Comparison of ENCODE assay signal across 1 cellular context in the genomic region with DNA sequence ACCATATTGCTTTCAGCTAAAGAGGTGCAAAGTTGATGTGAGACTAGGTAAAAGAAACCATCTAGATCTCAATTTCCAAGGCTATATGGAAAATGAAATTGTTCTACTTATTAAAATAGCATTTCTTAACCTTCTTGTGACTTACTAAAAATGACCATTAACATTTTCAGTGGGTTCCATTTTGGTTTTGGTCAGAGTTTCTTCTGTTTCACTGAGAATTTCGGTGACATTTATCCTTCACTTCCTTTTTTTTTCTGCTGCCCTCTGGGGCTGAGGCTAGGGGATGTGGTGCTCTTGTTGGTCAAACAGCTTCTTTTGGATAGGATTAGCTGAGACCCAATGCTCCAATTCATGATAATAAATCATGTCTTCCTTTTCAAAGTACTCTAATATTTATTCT.
TF ChIP-seq lines count a peak whose summit lies in the region.

No MANE protein-coding gene starts in this region.

TF ChIP-seq in GM12878, 131 proteins besides CTCF, POLR2A, EP300 and RAD21 (continues in another document):
- TF ChIP-seq ZNF217 (IDR thresholded peaks at IDR 0.05) (no peak; the same call in 1 of the 2 replicates), SREBF1 (IDR thresholded peaks at IDR 0.05; ENCODE audit: low read length) (no peak), RELA (IDR thresholded peaks at IDR 0.05; ENCODE audit: borderline replicate concordance, partially characterized antibody) (no peak), NFYA (IDR thresholded peaks at IDR 0.05; ENCODE audit: borderline replicate concordance, low read depth, low read length) (no peak), JUND (IDR thresholded peaks at IDR 0.05; ENCODE audit: low read depth, low read length) (no peak), PAX5 (IDR thresholded peaks at IDR 0.05; ENCODE audit: borderline replicate concordance, low read depth, low read length) (no peak), ATF7 (IDR thresholded peaks at IDR 0.05; ENCODE audit: low read depth) (0 out of 2 replicates have a peak, but pooled peaks have one; percentile 11), SMAD1 (IDR thresholded peaks at IDR 0.05; ENCODE audit: low read depth, partially characterized antibody) (no peak), LARP7 (IDR thresholded peaks at IDR 0.05) (no peak), CHD4 (IDR thresholded peaks at IDR 0.05) (no peak), EZH2 (IDR thresholded peaks at IDR 0.05; ENCODE audit: borderline replicate concordance, control insufficient read depth, low read depth, low read length) (no peak), TCF12 (IDR thresholded peaks at IDR 0.05; ENCODE audit: low read depth, low read length) (no peak), STAT3 (IDR thresholded peaks at IDR 0.05; ENCODE audit: low read depth, low read length) (no peak), SPI1 (IDR thresholded peaks at IDR 0.05; ENCODE audit: borderline replicate concordance, insufficient read depth, low read depth, low read length) (peak; percentile 93), BCL11A (IDR thresholded peaks at IDR 0.05; ENCODE audit: low read depth, low read length) (no peak), CBFB (IDR thresholded peaks at IDR 0.05; ENCODE audit: low read depth) (0 out of 2 replicates have a peak, but pooled peaks have one; percentile 26), RCOR1 (conservative IDR thresholded peaks at IDR 0.05; ENCODE audit: low read depth, low read length) (0 out of 2 replicates have a peak, but pooled peaks have one; percentile 27), SUZ12 (IDR thresholded peaks at IDR 0.05; ENCODE audit: unreplicated experiment) (no peak), SIN3A (IDR thresholded peaks at IDR 0.05; ENCODE audit: low read depth, low read length) (no peak), NFXL1 (IDR thresholded peaks at IDR 0.05; ENCODE audit: borderline replicate concordance) (no peak), CHD2 (IDR thresholded peaks at IDR 0.05; ENCODE audit: borderline replicate concordance, low read depth, low read length) (no peak), SMARCA5 (IDR thresholded peaks at IDR 0.05) (no peak), RUNX3 (IDR thresholded peaks at IDR 0.05; ENCODE audit: low read length) (peak; percentile 90), POLR2AphosphoS5 (IDR thresholded peaks at IDR 0.05; ENCODE audit: low read length) (no peak), CREM (IDR thresholded peaks at IDR 0.05; ENCODE audit: low read depth) (no peak), SREBF2 (IDR thresholded peaks at IDR 0.05; ENCODE audit: low read length) (no peak)
- TF ChIP-seq, protein P1, sequence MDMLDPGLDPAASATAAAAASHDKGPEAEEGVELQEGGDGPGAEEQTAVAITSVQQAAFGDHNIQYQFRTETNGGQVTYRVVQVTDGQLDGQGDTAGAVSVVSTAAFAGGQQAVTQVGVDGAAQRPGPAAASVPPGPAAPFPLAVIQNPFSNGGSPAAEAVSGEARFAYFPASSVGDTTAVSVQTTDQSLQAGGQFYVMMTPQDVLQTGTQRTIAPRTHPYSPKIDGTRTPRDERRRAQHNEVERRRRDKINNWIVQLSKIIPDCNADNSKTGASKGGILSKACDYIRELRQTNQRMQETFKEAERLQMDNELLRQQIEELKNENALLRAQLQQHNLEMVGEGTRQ (IDR thresholded peaks at IDR 0.05; ENCODE audit: borderline replicate concordance, low read depth, low read length), result no peak
- TF ChIP-seq, protein P2, sequence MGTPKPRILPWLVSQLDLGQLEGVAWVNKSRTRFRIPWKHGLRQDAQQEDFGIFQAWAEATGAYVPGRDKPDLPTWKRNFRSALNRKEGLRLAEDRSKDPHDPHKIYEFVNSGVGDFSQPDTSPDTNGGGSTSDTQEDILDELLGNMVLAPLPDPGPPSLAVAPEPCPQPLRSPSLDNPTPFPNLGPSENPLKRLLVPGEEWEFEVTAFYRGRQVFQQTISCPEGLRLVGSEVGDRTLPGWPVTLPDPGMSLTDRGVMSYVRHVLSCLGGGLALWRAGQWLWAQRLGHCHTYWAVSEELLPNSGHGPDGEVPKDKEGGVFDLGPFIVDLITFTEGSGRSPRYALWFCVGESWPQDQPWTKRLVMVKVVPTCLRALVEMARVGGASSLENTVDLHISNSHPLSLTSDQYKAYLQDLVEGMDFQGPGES (IDR thresholded peaks at IDR 0.05), result no peak
- TF ChIP-seq, protein P3, sequence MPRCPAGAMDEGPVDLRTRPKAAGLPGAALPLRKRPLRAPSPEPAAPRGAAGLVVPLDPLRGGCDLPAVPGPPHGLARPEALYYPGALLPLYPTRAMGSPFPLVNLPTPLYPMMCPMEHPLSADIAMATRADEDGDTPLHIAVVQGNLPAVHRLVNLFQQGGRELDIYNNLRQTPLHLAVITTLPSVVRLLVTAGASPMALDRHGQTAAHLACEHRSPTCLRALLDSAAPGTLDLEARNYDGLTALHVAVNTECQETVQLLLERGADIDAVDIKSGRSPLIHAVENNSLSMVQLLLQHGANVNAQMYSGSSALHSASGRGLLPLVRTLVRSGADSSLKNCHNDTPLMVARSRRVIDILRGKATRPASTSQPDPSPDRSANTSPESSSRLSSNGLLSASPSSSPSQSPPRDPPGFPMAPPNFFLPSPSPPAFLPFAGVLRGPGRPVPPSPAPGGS (IDR thresholded peaks at IDR 0.05; ENCODE audit: borderline replicate concordance, insufficient read depth, low read depth, low read length, poor library complexity, severe bottlenecking), result no peak
- TF ChIP-seq, protein P4, sequence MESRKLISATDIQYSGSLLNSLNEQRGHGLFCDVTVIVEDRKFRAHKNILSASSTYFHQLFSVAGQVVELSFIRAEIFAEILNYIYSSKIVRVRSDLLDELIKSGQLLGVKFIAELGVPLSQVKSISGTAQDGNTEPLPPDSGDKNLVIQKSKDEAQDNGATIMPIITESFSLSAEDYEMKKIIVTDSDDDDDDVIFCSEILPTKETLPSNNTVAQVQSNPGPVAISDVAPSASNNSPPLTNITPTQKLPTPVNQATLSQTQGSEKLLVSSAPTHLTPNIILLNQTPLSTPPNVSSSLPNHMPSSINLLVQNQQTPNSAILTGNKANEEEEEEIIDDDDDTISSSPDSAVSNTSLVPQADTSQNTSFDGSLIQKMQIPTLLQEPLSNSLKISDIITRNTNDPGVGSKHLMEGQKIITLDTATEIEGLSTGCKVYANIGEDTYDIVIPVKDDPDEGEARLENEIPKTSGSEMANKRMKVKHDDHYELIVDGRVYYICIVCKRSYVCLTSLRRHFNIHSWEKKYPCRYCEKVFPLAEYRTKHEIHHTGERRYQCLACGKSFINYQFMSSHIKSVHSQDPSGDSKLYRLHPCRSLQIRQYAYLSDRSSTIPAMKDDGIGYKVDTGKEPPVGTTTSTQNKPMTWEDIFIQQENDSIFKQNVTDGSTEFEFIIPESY (IDR thresholded peaks at IDR 0.05), result no peak
- TF ChIP-seq, protein P5, sequence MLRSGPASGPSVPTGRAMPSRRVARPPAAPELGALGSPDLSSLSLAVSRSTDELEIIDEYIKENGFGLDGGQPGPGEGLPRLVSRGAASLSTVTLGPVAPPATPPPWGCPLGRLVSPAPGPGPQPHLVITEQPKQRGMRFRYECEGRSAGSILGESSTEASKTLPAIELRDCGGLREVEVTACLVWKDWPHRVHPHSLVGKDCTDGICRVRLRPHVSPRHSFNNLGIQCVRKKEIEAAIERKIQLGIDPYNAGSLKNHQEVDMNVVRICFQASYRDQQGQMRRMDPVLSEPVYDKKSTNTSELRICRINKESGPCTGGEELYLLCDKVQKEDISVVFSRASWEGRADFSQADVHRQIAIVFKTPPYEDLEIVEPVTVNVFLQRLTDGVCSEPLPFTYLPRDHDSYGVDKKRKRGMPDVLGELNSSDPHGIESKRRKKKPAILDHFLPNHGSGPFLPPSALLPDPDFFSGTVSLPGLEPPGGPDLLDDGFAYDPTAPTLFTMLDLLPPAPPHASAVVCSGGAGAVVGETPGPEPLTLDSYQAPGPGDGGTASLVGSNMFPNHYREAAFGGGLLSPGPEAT (IDR thresholded peaks at IDR 0.05; ENCODE audit: low read depth), result peak; percentile 52; the same call in 1 of the 2 replicates
- TF ChIP-seq, protein P6, sequence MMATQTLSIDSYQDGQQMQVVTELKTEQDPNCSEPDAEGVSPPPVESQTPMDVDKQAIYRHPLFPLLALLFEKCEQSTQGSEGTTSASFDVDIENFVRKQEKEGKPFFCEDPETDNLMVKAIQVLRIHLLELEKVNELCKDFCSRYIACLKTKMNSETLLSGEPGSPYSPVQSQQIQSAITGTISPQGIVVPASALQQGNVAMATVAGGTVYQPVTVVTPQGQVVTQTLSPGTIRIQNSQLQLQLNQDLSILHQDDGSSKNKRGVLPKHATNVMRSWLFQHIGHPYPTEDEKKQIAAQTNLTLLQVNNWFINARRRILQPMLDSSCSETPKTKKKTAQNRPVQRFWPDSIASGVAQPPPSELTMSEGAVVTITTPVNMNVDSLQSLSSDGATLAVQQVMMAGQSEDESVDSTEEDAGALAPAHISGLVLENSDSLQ (IDR thresholded peaks at IDR 0.05), result no peak
- TF ChIP-seq, protein P7, sequence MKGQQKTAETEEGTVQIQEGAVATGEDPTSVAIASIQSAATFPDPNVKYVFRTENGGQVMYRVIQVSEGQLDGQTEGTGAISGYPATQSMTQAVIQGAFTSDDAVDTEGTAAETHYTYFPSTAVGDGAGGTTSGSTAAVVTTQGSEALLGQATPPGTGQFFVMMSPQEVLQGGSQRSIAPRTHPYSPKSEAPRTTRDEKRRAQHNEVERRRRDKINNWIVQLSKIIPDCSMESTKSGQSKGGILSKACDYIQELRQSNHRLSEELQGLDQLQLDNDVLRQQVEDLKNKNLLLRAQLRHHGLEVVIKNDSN (IDR thresholded peaks at IDR 0.05; ENCODE audit: borderline replicate concordance, extremely low read length, insufficient read depth, low read depth, low read length), result no peak
- TF ChIP-seq, protein P8, sequence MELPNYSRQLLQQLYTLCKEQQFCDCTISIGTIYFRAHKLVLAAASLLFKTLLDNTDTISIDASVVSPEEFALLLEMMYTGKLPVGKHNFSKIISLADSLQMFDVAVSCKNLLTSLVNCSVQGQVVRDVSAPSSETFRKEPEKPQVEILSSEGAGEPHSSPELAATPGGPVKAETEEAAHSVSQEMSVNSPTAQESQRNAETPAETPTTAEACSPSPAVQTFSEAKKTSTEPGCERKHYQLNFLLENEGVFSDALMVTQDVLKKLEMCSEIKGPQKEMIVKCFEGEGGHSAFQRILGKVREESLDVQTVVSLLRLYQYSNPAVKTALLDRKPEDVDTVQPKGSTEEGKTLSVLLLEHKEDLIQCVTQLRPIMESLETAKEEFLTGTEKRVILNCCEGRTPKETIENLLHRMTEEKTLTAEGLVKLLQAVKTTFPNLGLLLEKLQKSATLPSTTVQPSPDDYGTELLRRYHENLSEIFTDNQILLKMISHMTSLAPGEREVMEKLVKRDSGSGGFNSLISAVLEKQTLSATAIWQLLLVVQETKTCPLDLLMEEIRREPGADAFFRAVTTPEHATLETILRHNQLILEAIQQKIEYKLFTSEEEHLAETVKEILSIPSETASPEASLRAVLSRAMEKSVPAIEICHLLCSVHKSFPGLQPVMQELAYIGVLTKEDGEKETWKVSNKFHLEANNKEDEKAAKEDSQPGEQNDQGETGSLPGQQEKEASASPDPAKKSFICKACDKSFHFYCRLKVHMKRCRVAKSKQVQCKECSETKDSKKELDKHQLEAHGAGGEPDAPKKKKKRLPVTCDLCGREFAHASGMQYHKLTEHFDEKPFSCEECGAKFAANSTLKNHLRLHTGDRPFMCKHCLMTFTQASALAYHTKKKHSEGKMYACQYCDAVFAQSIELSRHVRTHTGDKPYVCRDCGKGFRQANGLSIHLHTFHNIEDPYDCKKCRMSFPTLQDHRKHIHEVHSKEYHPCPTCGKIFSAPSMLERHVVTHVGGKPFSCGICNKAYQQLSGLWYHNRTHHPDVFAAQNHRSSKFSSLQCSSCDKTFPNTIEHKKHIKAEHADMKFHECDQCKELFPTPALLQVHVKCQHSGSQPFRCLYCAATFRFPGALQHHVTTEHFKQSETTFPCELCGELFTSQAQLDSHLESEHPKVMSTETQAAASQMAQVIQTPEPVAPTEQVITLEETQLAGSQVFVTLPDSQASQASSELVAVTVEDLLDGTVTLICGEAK (IDR thresholded peaks at IDR 0.05; ENCODE audit: borderline replicate concordance), result no peak
- TF ChIP-seq, protein P9, sequence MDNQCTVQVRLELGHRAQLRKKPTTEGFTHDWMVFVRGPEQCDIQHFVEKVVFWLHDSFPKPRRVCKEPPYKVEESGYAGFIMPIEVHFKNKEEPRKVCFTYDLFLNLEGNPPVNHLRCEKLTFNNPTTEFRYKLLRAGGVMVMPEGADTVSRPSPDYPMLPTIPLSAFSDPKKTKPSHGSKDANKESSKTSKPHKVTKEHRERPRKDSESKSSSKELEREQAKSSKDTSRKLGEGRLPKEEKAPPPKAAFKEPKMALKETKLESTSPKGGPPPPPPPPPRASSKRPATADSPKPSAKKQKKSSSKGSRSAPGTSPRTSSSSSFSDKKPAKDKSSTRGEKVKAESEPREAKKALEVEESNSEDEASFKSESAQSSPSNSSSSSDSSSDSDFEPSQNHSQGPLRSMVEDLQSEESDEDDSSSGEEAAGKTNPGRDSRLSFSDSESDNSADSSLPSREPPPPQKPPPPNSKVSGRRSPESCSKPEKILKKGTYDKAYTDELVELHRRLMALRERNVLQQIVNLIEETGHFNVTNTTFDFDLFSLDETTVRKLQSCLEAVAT (IDR thresholded peaks at IDR 0.05), result no peak
- TF ChIP-seq, protein P10, sequence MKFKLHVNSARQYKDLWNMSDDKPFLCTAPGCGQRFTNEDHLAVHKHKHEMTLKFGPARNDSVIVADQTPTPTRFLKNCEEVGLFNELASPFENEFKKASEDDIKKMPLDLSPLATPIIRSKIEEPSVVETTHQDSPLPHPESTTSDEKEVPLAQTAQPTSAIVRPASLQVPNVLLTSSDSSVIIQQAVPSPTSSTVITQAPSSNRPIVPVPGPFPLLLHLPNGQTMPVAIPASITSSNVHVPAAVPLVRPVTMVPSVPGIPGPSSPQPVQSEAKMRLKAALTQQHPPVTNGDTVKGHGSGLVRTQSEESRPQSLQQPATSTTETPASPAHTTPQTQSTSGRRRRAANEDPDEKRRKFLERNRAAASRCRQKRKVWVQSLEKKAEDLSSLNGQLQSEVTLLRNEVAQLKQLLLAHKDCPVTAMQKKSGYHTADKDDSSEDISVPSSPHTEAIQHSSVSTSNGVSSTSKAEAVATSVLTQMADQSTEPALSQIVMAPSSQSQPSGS (IDR thresholded peaks at IDR 0.05; ENCODE audit: low read length), result peak; percentile 67; the same call in 1 of the 2 replicates
- TF ChIP-seq, protein P11, sequence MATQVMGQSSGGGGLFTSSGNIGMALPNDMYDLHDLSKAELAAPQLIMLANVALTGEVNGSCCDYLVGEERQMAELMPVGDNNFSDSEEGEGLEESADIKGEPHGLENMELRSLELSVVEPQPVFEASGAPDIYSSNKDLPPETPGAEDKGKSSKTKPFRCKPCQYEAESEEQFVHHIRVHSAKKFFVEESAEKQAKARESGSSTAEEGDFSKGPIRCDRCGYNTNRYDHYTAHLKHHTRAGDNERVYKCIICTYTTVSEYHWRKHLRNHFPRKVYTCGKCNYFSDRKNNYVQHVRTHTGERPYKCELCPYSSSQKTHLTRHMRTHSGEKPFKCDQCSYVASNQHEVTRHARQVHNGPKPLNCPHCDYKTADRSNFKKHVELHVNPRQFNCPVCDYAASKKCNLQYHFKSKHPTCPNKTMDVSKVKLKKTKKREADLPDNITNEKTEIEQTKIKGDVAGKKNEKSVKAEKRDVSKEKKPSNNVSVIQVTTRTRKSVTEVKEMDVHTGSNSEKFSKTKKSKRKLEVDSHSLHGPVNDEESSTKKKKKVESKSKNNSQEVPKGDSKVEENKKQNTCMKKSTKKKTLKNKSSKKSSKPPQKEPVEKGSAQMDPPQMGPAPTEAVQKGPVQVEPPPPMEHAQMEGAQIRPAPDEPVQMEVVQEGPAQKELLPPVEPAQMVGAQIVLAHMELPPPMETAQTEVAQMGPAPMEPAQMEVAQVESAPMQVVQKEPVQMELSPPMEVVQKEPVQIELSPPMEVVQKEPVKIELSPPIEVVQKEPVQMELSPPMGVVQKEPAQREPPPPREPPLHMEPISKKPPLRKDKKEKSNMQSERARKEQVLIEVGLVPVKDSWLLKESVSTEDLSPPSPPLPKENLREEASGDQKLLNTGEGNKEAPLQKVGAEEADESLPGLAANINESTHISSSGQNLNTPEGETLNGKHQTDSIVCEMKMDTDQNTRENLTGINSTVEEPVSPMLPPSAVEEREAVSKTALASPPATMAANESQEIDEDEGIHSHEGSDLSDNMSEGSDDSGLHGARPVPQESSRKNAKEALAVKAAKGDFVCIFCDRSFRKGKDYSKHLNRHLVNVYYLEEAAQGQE (IDR thresholded peaks at IDR 0.05; ENCODE audit: low read depth, low read length), result no peak
